ENCODE assay signal across 7 cellular contexts in the genomic region with DNA sequence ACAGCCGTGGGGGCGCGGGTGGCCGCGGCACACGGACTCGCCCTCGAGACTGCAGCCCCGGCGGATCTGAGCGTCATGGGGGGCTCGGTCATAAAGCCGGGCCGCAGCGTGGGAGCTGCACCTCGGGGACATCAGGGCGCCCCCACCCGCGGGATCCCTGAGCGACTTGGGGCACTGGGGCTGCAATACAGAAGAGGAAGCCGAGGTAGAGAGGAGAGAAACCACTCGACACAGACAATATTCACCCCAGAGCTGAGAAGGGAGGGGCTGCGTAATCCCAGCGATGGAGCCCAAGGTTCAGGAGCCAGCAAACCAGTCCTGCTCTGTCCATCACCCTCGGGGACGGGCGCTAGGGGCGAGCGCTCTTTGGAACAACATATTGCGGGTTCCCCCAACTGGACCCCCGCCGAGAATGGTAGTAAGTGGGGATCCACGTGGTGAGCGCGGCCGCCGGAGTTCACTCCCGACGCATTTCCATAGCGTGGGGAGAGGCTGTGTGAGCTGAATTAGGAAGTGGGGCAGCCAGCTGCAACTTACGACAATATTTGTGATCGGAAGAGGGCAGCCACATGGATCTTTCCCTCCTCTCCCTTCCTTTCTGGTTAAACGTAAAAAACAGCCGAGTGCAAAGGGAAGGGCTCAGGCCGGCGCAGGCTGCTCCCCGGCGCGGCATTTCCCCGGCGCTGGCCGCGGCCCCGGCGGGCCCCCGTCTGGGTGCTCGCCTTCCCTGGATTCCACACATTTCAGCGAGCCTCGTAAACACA. TPM values are rescaled to one million over a fixed set of nuclear protein-coding genes. Genes with fewer than 3 reads are reported as not detected.
DNase-seq lines count a peak whose midpoint lies in the region; ATAC-seq and TF ChIP-seq lines count a peak whose summit lies in the region.

No MANE protein-coding gene starts in this region.

- intact Hi-C loops in left ventricle myocardium inferior (cut with micrococcal nuclease) (no loop called here), prostate gland (cut with DNase I) (loop anchor here (5.0 kb wide), 2 partner anchors 45 to 370 kb away; partner anchors contain the start of gene ERCC6L2)

- under 1% methylated on average over 55 of the region's 59 CpGs for WGBS in prostate gland

- peak overlapping the region; percentile 79 for H3K4me2 ChIP-seq in OCI-LY1 (ENCODE audit: low read length)

- ATAC-seq in HG02981 (IDR thresholded peaks at IDR 0.05; ENCODE audit: unreplicated experiment) (peak; percentile 11), HG03457 (IDR thresholded peaks at IDR 0.05; ENCODE audit: unreplicated experiment) (no peak)

- H4K20me1 ChIP-seq in OCI-LY1 (ENCODE audit: insufficient read depth, low read length): no peaks in the 10 kb centered on the region

- no peak overlapping the region for H2AFZ ChIP-seq in OCI-LY1 (ENCODE audit: low read length)

- peak; percentile 57 for DNase-seq in GF-D8 (lab: John Stamatoyannopoulos, UW)
- DNase-seq in adipocyte (ENCODE audit: low read depth): peak; percentile 83
- peak; percentile 42 for DNase-seq in left ventricle myocardium inferior
- DNase-seq in prostate gland (ENCODE audit: low spot score): no peak

- no peaks in the 10 kb centered on the region for H3F3A ChIP-seq in OCI-LY1 (ENCODE audit: insufficient read depth, low read length)

- TF ChIP-seq POLR2A in prostate gland (IDR thresholded peaks at IDR 0.05): peak; percentile 72

- peaks cover 19% of the 10 kb centered on the region; the same call in 1 of the 2 replicates for H3K36me3 ChIP-seq in OCI-LY1 (ENCODE audit: insufficient read depth, low read length)
- H3K36me3 ChIP-seq in adipocyte (ENCODE audit: control insufficient read depth, insufficient read depth, low read length, severe bottlenecking): no peaks in the 10 kb centered on the region
- H3K36me3 ChIP-seq in left ventricle myocardium inferior: no peaks in the 10 kb centered on the region
- no peaks in the 10 kb centered on the region for H3K36me3 ChIP-seq in prostate gland

- peaks cover 35% of the 10 kb centered on the region for H3K79me2 ChIP-seq in OCI-LY1 (ENCODE audit: insufficient read depth, low read length)

- H3K9me2 ChIP-seq in OCI-LY1 (ENCODE audit: low read depth, low read length): no peaks in the 10 kb centered on the region

- TF ChIP-seq CTCF in OCI-LY1 (IDR thresholded peaks at IDR 0.05; ENCODE audit: low read length): no peak
- no peak for TF ChIP-seq CTCF in left ventricle myocardium inferior (IDR thresholded peaks at IDR 0.05; ENCODE audit: borderline replicate concordance)
- TF ChIP-seq CTCF in prostate gland (IDR thresholded peaks at IDR 0.05): peak in 1 of 4 experiments; percentile 2

- H3K9ac ChIP-seq in OCI-LY1 (ENCODE audit: low read length) (peak overlapping the region; percentile 96), adipocyte (ENCODE audit: low read length) (peak overlapping the region; percentile 92)

- peaks cover 49% of the 10 kb centered on the region for H3K4me1 ChIP-seq in OCI-LY1 (ENCODE audit: insufficient read depth, low read length, severe bottlenecking)
- peaks cover 20% of the 10 kb centered on the region for H3K4me1 ChIP-seq in adipocyte (ENCODE audit: control insufficient read depth, insufficient read depth, low read length)
- H3K4me1 ChIP-seq in left ventricle myocardium inferior: peaks cover 75% of the 10 kb centered on the region
- H3K4me1 ChIP-seq in prostate gland (replicated peaks): peaks cover 5% of the 10 kb centered on the region

- H3K27ac ChIP-seq in OCI-LY1 (ENCODE audit: low read depth, low read length, poor library complexity, severe bottlenecking) (peak overlapping the region; percentile 94), left ventricle myocardium inferior (replicated peaks) (peak overlapping the region; percentile 99), prostate gland (peak overlapping the region; percentile 94)

- no peaks in the 10 kb centered on the region for H3K27me3 ChIP-seq in OCI-LY1 (ENCODE audit: insufficient read depth, low read length)
- no peaks in the 10 kb centered on the region for H3K27me3 ChIP-seq in adipocyte (replicated peaks; ENCODE audit: control insufficient read depth, insufficient read depth, low read length)
- no peaks in the 10 kb centered on the region for H3K27me3 ChIP-seq in left ventricle myocardium inferior (ENCODE audit: low read depth)
- H3K27me3 ChIP-seq in prostate gland (replicated peaks; ENCODE audit: insufficient read depth): no peaks in the 10 kb centered on the region

- no peaks in the 10 kb centered on the region for H3K9me3 ChIP-seq in OCI-LY1 (ENCODE audit: low read length)
- H3K9me3 ChIP-seq in adipocyte (ENCODE audit: control insufficient read depth, low read length): no peaks in the 10 kb centered on the region
- no peaks in the 10 kb centered on the region for H3K9me3 ChIP-seq in left ventricle myocardium inferior (replicated peaks)
- H3K9me3 ChIP-seq in prostate gland: no peaks in the 10 kb centered on the region

- H3K4me3 ChIP-seq in OCI-LY1 (ENCODE audit: low read depth, low read length, poor library complexity, severe bottlenecking): peak overlapping the region; percentile 91
- H3K4me3 ChIP-seq in adipocyte (ENCODE audit: low read length): peak overlapping the region; percentile 96
- H3K4me3 ChIP-seq in left ventricle myocardium inferior: peak overlapping the region; percentile 96
- peak overlapping the region; percentile 77 to 85 for H3K4me3 ChIP-seq in prostate gland

RNA-seq across cellular contexts. Expression of gene PTCH1, which starts 9.9 kb away (rescaled TPM):
- total RNA-seq in left ventricle myocardium inferior (6.6 TPM), prostate gland (100 to 1,000 TPM in 1 of 2 donors, 10 to 100 TPM in 1; 27.5 to 108 TPM)
